Comparison of ENCODE assay signal across 14 cellular contexts in genomic region chr6:82861121-82861520, GRCh38.
"Had no signal": no experiment of that assay in that cellular context is flagged by ENCODE, and none has a peak within 500 bp of the region (broad histone marks: within the 10 kb centered on the region; RNA-seq: fewer than 3 reads in every experiment).

No MANE protein-coding gene starts in this region.

- DNase-seq: activated CD4-positive, alpha-beta T cell treated with anti-CD3 and anti-CD28 coated beads, Interleukin-2, amount 10 ng/mL, durations not matched to agents 24 days and 14 days; activated CD4-positive, CD25-positive, alpha-beta regulatory T cell; activated CD8-positive, alpha-beta memory T cell treated with anti-CD3 and anti-CD28 coated beads, Interleukin-2, amount 50 U/mL, for 48 hours; activated CD8-positive, alpha-beta T cell treated with anti-CD3 and anti-CD28 coated beads, Interleukin-2, amount 10 ng/mL, durations not matched to agents 7 days and 5 days; activated gamma-delta T cell treated with Interleukin-2 at 50 U/mL for 16 hours; anterior cingulate cortex; dermis blood vessel endothelial cell; gastrocnemius medialis; naive thymus-derived CD8-positive, alpha-beta T cell had no signal

- H3K79me2 ChIP-seq: parathyroid adenoma had no signal

- H3K27me3 ChIP-seq: gastrocnemius medialis had no signal

- H3K4me1 ChIP-seq: gastrocnemius medialis, parathyroid adenoma had no signal

- H3K27ac Mint-ChIP-seq: activated CD4-positive, alpha-beta T cell treated with anti-CD3 and anti-CD28 coated beads, Interleukin-2, amount 10 ng/mL, durations not matched to agents 24 days and 14 days; activated CD8-positive, alpha-beta T cell treated with anti-CD3 and anti-CD28 coated beads, Interleukin-2, amount 10 ng/mL, durations not matched to agents 7 days and 5 days; activated naive CD8-positive, alpha-beta T cell; naive thymus-derived CD8-positive, alpha-beta T cell; stimulated activated effector memory CD8-positive, alpha-beta T cell treated with anti-CD3 and anti-CD28 coated beads, Interleukin-12 subunit alpha, Interleukin-12 subunit beta, amount 100 ng/mL, for 72 hours had no signal

- H3K9ac ChIP-seq: parathyroid adenoma had no signal

- ATAC-seq: activated CD8-positive, alpha-beta T cell treated with anti-CD3 and anti-CD28 coated beads, Interleukin-2, amount 10 ng/mL, durations not matched to agents 7 days and 5 days; gastrocnemius medialis; left lobe of liver; naive thymus-derived CD8-positive, alpha-beta T cell; stimulated activated effector memory CD8-positive, alpha-beta T cell treated with anti-CD3 and anti-CD28 coated beads, Interleukin-12 subunit alpha, Interleukin-12 subunit beta, amount 100 ng/mL, for 72 hours had no signal

- H3K4me1 Mint-ChIP-seq: activated CD4-positive, alpha-beta T cell treated with anti-CD3 and anti-CD28 coated beads, Interleukin-2, amount 10 ng/mL, durations not matched to agents 24 days and 14 days; naive thymus-derived CD8-positive, alpha-beta T cell; stimulated activated effector memory CD8-positive, alpha-beta T cell treated with anti-CD3 and anti-CD28 coated beads, Interleukin-12 subunit alpha, Interleukin-12 subunit beta, amount 100 ng/mL, for 72 hours had no signal

- H2AFZ ChIP-seq: parathyroid adenoma had no signal

- H3K36me3 ChIP-seq: gastrocnemius medialis had no signal

- FAIRE-seq: islet of Langerhans had no signal

- H3K27ac ChIP-seq: gastrocnemius medialis, parathyroid adenoma had no signal

- H3K9me3 Mint-ChIP-seq: activated CD4-positive, alpha-beta T cell treated with anti-CD3 and anti-CD28 coated beads, Interleukin-2, amount 10 ng/mL, durations not matched to agents 24 days and 14 days; stimulated activated effector memory CD8-positive, alpha-beta T cell treated with anti-CD3 and anti-CD28 coated beads, Interleukin-12 subunit alpha, Interleukin-12 subunit beta, amount 100 ng/mL, for 72 hours had no signal

- H3K9me3 ChIP-seq: gastrocnemius medialis had no signal

- H3K27me3 Mint-ChIP-seq: activated CD4-positive, alpha-beta T cell treated with anti-CD3 and anti-CD28 coated beads, Interleukin-2, amount 10 ng/mL, durations not matched to agents 24 days and 14 days; activated naive CD8-positive, alpha-beta T cell; naive thymus-derived CD8-positive, alpha-beta T cell had no signal

- H3K4me3 ChIP-seq: gastrocnemius medialis had no signal

- H3K36me3 Mint-ChIP-seq: activated naive CD8-positive, alpha-beta T cell; naive thymus-derived CD8-positive, alpha-beta T cell; stimulated activated effector memory CD8-positive, alpha-beta T cell treated with anti-CD3 and anti-CD28 coated beads, Interleukin-12 subunit alpha, Interleukin-12 subunit beta, amount 100 ng/mL, for 72 hours had no signal

- H3K4me3 Mint-ChIP-seq: activated CD4-positive, alpha-beta T cell treated with anti-CD3 and anti-CD28 coated beads, Interleukin-2, amount 10 ng/mL, durations not matched to agents 24 days and 14 days; activated CD8-positive, alpha-beta T cell treated with anti-CD3 and anti-CD28 coated beads, Interleukin-2, amount 10 ng/mL, durations not matched to agents 7 days and 5 days; activated naive CD8-positive, alpha-beta T cell; naive thymus-derived CD8-positive, alpha-beta T cell; stimulated activated effector memory CD8-positive, alpha-beta T cell treated with anti-CD3 and anti-CD28 coated beads, Interleukin-12 subunit alpha, Interleukin-12 subunit beta, amount 100 ng/mL, for 72 hours had no signal
